ENCODE assay signal across 8 cellular contexts in genomic region chrX:21972721-21973120, GRCh38. TPM values are rescaled to one million over a fixed set of nuclear protein-coding genes. Genes with fewer than 3 reads are reported as not detected.
DNase-seq lines count a peak whose midpoint lies in the region; ATAC-seq, FAIRE-seq and TF ChIP-seq lines count a peak whose summit lies in the region.

No MANE protein-coding gene starts in this region.

- no peak overlapping the region for H3K27ac Mint-ChIP-seq in neural progenitor cell

- TF ChIP-seq CTCF in endothelial cell of umbilical vein (IDR thresholded peaks at IDR 0.05; ENCODE audit: extremely low read depth in 1 of 2, insufficient read depth in 1 of 2, low read depth in 1 of 2, low read length in 2 of 2): peak in 1 of 2 donors; percentile 17
- no peak for TF ChIP-seq CTCF in neural progenitor cell (IDR thresholded peaks at IDR 0.05)

- H3K27ac ChIP-seq in endothelial cell of umbilical vein (ENCODE audit: insufficient read depth, low read depth, low read length): peak overlapping the region; percentile 41
- no peak overlapping the region for H3K27ac ChIP-seq in neural progenitor cell
- no peak overlapping the region for H3K27ac ChIP-seq in caudate nucleus (ENCODE audit: low read depth, low read length)

- H3K36me3 Mint-ChIP-seq in neural progenitor cell: peaks cover 22% of the 10 kb centered on the region

- no TSS peak for BruUV-seq in endothelial cell of umbilical vein (replicated peaks; lab: Mats Ljungman, UMichigan)

- H3K9me3 ChIP-seq in endothelial cell of umbilical vein (replicated peaks; ENCODE audit: control insufficient read depth, insufficient read depth, low read length) (no peaks in the 10 kb centered on the region), neural progenitor cell (ENCODE audit: low read depth) (no peaks in the 10 kb centered on the region)

- peaks cover 7% of the 10 kb centered on the region for H3K4me1 ChIP-seq in endothelial cell of umbilical vein (ENCODE audit: control insufficient read depth, extremely low read depth, insufficient read depth, low read length)
- no peaks in the 10 kb centered on the region for H3K4me1 ChIP-seq in neural progenitor cell

- CTCF ChIA-PET in endothelial cell of umbilical vein (lab: Charles Lee): interaction anchor here (0.9 to 5.8 kb wide), 7 partner anchors 12 to 134 kb away, joined by 3 to 40 read pairs (median 5); partner anchors contain the start of gene MBTPS2

- FAIRE-seq in GM19239 (lab: Jason Lieb, UNC) (peak; percentile 49), endothelial cell of umbilical vein (lab: Jason Lieb, UNC) (peak; percentile 65)

- dilution Hi-C loops in endothelial cell of umbilical vein (cut with MboI; ENCODE audit: extremely low pct_ligation_motif_present, low sequenced_read_pairs): no loop called here

- H3K4me1 Mint-ChIP-seq in neural progenitor cell: peaks cover 4% of the 10 kb centered on the region

- H3K79me2 ChIP-seq in endothelial cell of umbilical vein (ENCODE audit: control insufficient read depth, insufficient read depth, low read length) (peaks cover 20% of the 10 kb centered on the region), neural progenitor cell (ENCODE audit: low read depth) (no peaks in the 10 kb centered on the region)

- H3F3A ChIP-seq in neural progenitor cell (ENCODE audit: low read depth): no peaks in the 10 kb centered on the region

- TF ChIP-seq POLR2A in endothelial cell of umbilical vein (IDR thresholded peaks at IDR 0.05; ENCODE audit: low read depth, low read length): no peak

- H3K9me1 ChIP-seq in endothelial cell of umbilical vein (replicated peaks; ENCODE audit: control insufficient read depth, extremely low read depth, insufficient read depth, low read length): no peaks in the 10 kb centered on the region

- ATAC-seq in GM19035 (IDR thresholded peaks at IDR 0.05; ENCODE audit: unreplicated experiment): no peak

- H3K4me2 ChIP-seq in endothelial cell of umbilical vein (ENCODE audit: insufficient read depth, low read length) (no peak overlapping the region), neural progenitor cell (no peak overlapping the region)

- POLR2A ChIA-PET in endothelial cell of umbilical vein (lab: Charles Lee): no interaction called here

- DNase-seq in GM19239 (ENCODE audit: insufficient read length, low spot score) (no peak), T-helper 22 cell (ENCODE audit: low read depth) (peak; percentile 38), endothelial cell of umbilical vein (ENCODE audit: low read depth, low spot score) (peak; percentile 32), NCI-H526 (lab: John Stamatoyannopoulos, UW) (no peak), neural progenitor cell (ENCODE audit: low spot score) (no peak), caudate nucleus (lab: John Stamatoyannopoulos, UW) (no peak)
- DNase-seq in stimulated activated CD4-positive, alpha-beta T cell treated with anti-CD3 and anti-CD28 coated beads, Interleukin-4, amount 100 ng/mL, for 24 hours: peak; percentile 16

- no peaks in the 10 kb centered on the region for H3K27me3 ChIP-seq in endothelial cell of umbilical vein (ENCODE audit: control insufficient read depth in 2 of 2, insufficient read depth in 2 of 2, low read length in 2 of 2)
- no peaks in the 10 kb centered on the region for H3K27me3 ChIP-seq in neural progenitor cell

- no peaks in the 10 kb centered on the region for H3K9me3 Mint-ChIP-seq in neural progenitor cell

- no peak overlapping the region for H3K4me3 Mint-ChIP-seq in neural progenitor cell

- no peaks in the 10 kb centered on the region for H4K20me1 ChIP-seq in endothelial cell of umbilical vein (replicated peaks; ENCODE audit: control insufficient read depth, extremely low read depth, insufficient read depth, low read length)
- no peaks in the 10 kb centered on the region for H4K20me1 ChIP-seq in neural progenitor cell (ENCODE audit: low read depth)

- H3K27me3 Mint-ChIP-seq in neural progenitor cell (ENCODE audit: insufficient read depth, low read depth): peaks cover 2% of the 10 kb centered on the region

- H2AFZ ChIP-seq in endothelial cell of umbilical vein (ENCODE audit: low read depth, low read length) (no peak overlapping the region), neural progenitor cell (replicated peaks) (no peak overlapping the region)

- H3K36me3 ChIP-seq in endothelial cell of umbilical vein (ENCODE audit: control insufficient read depth in 2 of 2, extremely low read depth in 1 of 2, insufficient read depth in 2 of 2, low read length in 2 of 2): peaks cover 2 to 5% of the 10 kb centered on the region in 2 experiments
- H3K36me3 ChIP-seq in neural progenitor cell: no peaks in the 10 kb centered on the region

- intact Hi-C loops in endothelial cell of umbilical vein (cut with micrococcal nuclease): loop anchor here (1.0 to 10.0 kb wide), 4 partner anchors 30 to 598 kb away; partner anchors contain the start of genes CNKSR2 and MBTPS2

- H3K4me3 ChIP-seq in endothelial cell of umbilical vein (replicated peaks in 1 of 3; ENCODE audit: insufficient read depth in 1 of 3, low read depth in 1 of 3, low read length in 3 of 3) (no peak overlapping the region), neural progenitor cell (no peak overlapping the region)

- H3K9ac ChIP-seq in endothelial cell of umbilical vein (replicated peaks; ENCODE audit: extremely low read depth, insufficient read depth, low read length) (no peak overlapping the region), neural progenitor cell (no peak overlapping the region)

TF ChIP-seq in endothelial cell of umbilical vein, 7 proteins besides CTCF, POLR2A, EP300 and RAD21:
- TF ChIP-seq MYC (IDR thresholded peaks at IDR 0.05; ENCODE audit: low read depth, low read length): no peak
- no peak for TF ChIP-seq MAX (IDR thresholded peaks at IDR 0.05; ENCODE audit: insufficient read depth, insufficient read length)
- no peak for TF ChIP-seq FOS (IDR thresholded peaks at IDR 0.05; ENCODE audit: borderline replicate concordance, insufficient read depth, low read length)
- no peak for TF ChIP-seq POLR2AphosphoS5 (IDR thresholded peaks at IDR 0.05; ENCODE audit: insufficient read depth, low read depth, low read length)

RNA-seq across cellular contexts. Expression of gene SMS, which starts 32.2 kb away (rescaled TPM):
- total RNA-seq in endothelial cell of umbilical vein (173 and 177 TPM in 2 replicates), neural progenitor cell (ENCODE audit: low replicate concordance) (105 and 142 TPM in 2 replicates)
- 45.5 and 57.1 TPM in 2 replicates for polyA plus RNA-seq in endothelial cell of umbilical vein
- polyA plus RNA-seq in endothelial cell of umbilical vein (2011; cell fraction: cytosol; rRNA removed): 91.1 and 95.9 TPM in 2 replicates
- polyA plus RNA-seq in endothelial cell of umbilical vein (2011; cell fraction: nucleus; rRNA removed): 38.6 and 56.7 TPM in 2 replicates
- polyA plus RNA-seq in endothelial cell of umbilical vein (2012): 171 and 211 TPM in 2 replicates
- 41.3 and 48.6 TPM in 2 replicates for polyA minus RNA-seq in endothelial cell of umbilical vein
- 167 TPM for polyA minus RNA-seq in endothelial cell of umbilical vein (2011; cell fraction: cytosol; rRNA and poly(A)+ RNA removed)
- polyA minus RNA-seq in endothelial cell of umbilical vein (2011; cell fraction: nucleus; rRNA and poly(A)+ RNA removed): 20.0 and 22.6 TPM in 2 replicates

RNA-seq across cellular contexts. Expression of gene PHEX, which starts 59.4 kb away (rescaled TPM):
- total RNA-seq in endothelial cell of umbilical vein (0.44 TPM in 2 replicates), neural progenitor cell (ENCODE audit: low replicate concordance) (0.06 and 0.07 TPM in 2 replicates)
- polyA plus RNA-seq in endothelial cell of umbilical vein: 0.07 and 0.10 TPM in 2 replicates
- polyA plus RNA-seq in endothelial cell of umbilical vein (2011; cell fraction: cytosol; rRNA removed): 0.13 and 0.24 TPM in 2 replicates
- polyA plus RNA-seq in endothelial cell of umbilical vein (2011; cell fraction: nucleus; rRNA removed): 0.67 and 0.97 TPM in 2 replicates
- polyA plus RNA-seq in endothelial cell of umbilical vein (2012): 1.1 and 1.5 TPM in 2 replicates
- 0.70 and 1.0 TPM in 2 replicates for polyA minus RNA-seq in endothelial cell of umbilical vein
- not detected for polyA minus RNA-seq in endothelial cell of umbilical vein (2011; cell fraction: cytosol; rRNA and poly(A)+ RNA removed)
- 0.63 and 2.5 TPM in 2 replicates for polyA minus RNA-seq in endothelial cell of umbilical vein (2011; cell fraction: nucleus; rRNA and poly(A)+ RNA removed)

Comparison
In these comparisons a context has a peak if more than half of its experiments do, and no peak if none do; other contexts are left out.
1. DNase-seq: peak in T-helper 22 cell (single experiment), endothelial cell of umbilical vein (single experiment) and stimulated activated CD4-positive, alpha-beta T cell treated with anti-CD3 and anti-CD28 coated beads, Interleukin-4, amount 100 ng/mL, for 24 hours (single experiment); none in GM19239 (single experiment), NCI-H526 (0 of 2), neural progenitor cell (single experiment) and caudate nucleus (0 of 61).